ENCODE assay signal across 16 cellular contexts in the genomic region with DNA sequence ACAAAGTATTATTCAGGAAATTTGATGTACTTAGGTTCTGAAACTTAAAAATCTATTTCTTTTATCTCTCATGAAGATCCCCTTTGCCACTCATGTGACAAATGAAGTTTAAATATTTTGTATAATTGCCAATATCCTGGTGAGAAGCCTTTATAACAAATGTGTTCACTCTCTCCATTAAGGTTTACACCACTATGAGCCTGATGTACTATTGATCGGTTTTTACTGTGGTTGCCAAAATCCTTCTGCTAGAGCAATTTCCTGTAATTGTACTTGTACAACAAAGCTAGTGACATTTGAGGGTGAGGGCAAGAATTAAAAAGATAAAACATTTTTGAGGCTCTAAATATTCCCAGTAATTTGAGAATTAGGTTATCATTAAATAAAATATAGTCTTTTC.
"Had no signal": no experiment of that assay in that cellular context is flagged by ENCODE, and none has a peak within 500 bp of the region (broad histone marks: within the 10 kb centered on the region; RNA-seq: fewer than 3 reads in every experiment).

No MANE protein-coding gene starts in this region.

- H3K27ac ChIP-seq: ascending aorta, heart right ventricle, left ventricle myocardium inferior, transverse colon, WERI-Rb-1 had no signal

- H3K4me3 ChIP-seq: ascending aorta, heart right ventricle, left ventricle myocardium inferior, smooth muscle cell, transverse colon had no signal

- DNase-seq: activated CD4-positive, alpha-beta T cell treated with anti-CD3 and anti-CD28 coated beads for 36 hours; activated CD8-positive, alpha-beta memory T cell treated with anti-CD3 and anti-CD28 coated beads, Interleukin-2, amount 50 U/mL, for 4 hours; activated CD8-positive, alpha-beta T cell treated with anti-CD3 and anti-CD28 coated beads for 36 hours; activated T-cell treated with anti-CD3 and anti-CD28 coated beads, Interleukin-2, amount 50 U/mL, for 72 hours; foreskin melanocyte; heart right ventricle; islet precursor cell; left ventricle myocardium inferior; natural killer cell; right cardiac atrium; transverse colon; WERI-Rb-1 had no signal

- H3K4me1 ChIP-seq: ascending aorta, heart right ventricle, left ventricle myocardium inferior, transverse colon had no signal

- H3K4me1 Mint-ChIP-seq: activated CD4-positive, alpha-beta T cell treated with anti-CD3 and anti-CD28 coated beads for 36 hours; memory B cell; natural killer cell; stimulated activated memory B cell treated with anti-CD40 and anti-IgM and Interleukin-4, amounts not matched to agents 10 μg/mL and 1 μg/mL and 100 μg/mL, for 72 hours had no signal

- H3K9me3 ChIP-seq: ascending aorta, transverse colon had no signal

- H3K4me2 ChIP-seq: smooth muscle cell had no signal

- H3K27ac Mint-ChIP-seq: activated CD4-positive, alpha-beta T cell treated with anti-CD3 and anti-CD28 coated beads for 36 hours; activated CD8-positive, alpha-beta T cell treated with anti-CD3 and anti-CD28 coated beads for 36 hours; activated T-cell treated with anti-CD3 and anti-CD28 coated beads, Interleukin-2, amount 50 U/mL, for 72 hours; memory B cell; natural killer cell; stimulated activated memory B cell treated with anti-CD40 and anti-IgM and Interleukin-4, amounts not matched to agents 10 μg/mL and 1 μg/mL and 100 μg/mL, for 72 hours had no signal

- H3K9me3 Mint-ChIP-seq: memory B cell; stimulated activated memory B cell treated with anti-CD40 and anti-IgM and Interleukin-4, amounts not matched to agents 10 μg/mL and 1 μg/mL and 100 μg/mL, for 72 hours had no signal

- H3K27me3 ChIP-seq: ascending aorta, heart right ventricle, transverse colon had no signal

- H3K36me3 Mint-ChIP-seq: memory B cell; natural killer cell; stimulated activated memory B cell treated with anti-CD40 and anti-IgM and Interleukin-4, amounts not matched to agents 10 μg/mL and 1 μg/mL and 100 μg/mL, for 72 hours had no signal

- ATAC-seq: activated CD4-positive, alpha-beta T cell treated with anti-CD3 and anti-CD28 coated beads for 36 hours; activated CD8-positive, alpha-beta T cell treated with anti-CD3 and anti-CD28 coated beads for 36 hours; activated T-cell treated with anti-CD3 and anti-CD28 coated beads, Interleukin-2, amount 50 U/mL, for 72 hours; heart right ventricle; natural killer cell; right cardiac atrium; stimulated activated memory B cell treated with anti-CD40 and anti-IgM and Interleukin-4, amounts not matched to agents 10 μg/mL and 1 μg/mL and 100 μg/mL, for 72 hours had no signal

- H3K4me3 Mint-ChIP-seq: activated CD4-positive, alpha-beta T cell treated with anti-CD3 and anti-CD28 coated beads for 36 hours; activated CD8-positive, alpha-beta T cell treated with anti-CD3 and anti-CD28 coated beads for 36 hours; activated T-cell treated with anti-CD3 and anti-CD28 coated beads, Interleukin-2, amount 50 U/mL, for 72 hours; memory B cell; natural killer cell; stimulated activated memory B cell treated with anti-CD40 and anti-IgM and Interleukin-4, amounts not matched to agents 10 μg/mL and 1 μg/mL and 100 μg/mL, for 72 hours had no signal

- H3K36me3 ChIP-seq: ascending aorta, heart right ventricle, left ventricle myocardium inferior, transverse colon, WERI-Rb-1 had no signal
